ENCODE assay signal across 8 cellular contexts in genomic region chr19:10431254-10431942, GRCh38. TPM values are rescaled to one million over a fixed set of nuclear protein-coding genes. Genes with fewer than 3 reads are reported as not detected.
DNase-seq lines count a peak whose midpoint lies in the region; ATAC-seq and TF ChIP-seq lines count a peak whose summit lies in the region.

No MANE protein-coding gene starts in this region.

- peaks cover 70% of the 10 kb centered on the region for H3K27me3 Mint-ChIP-seq in progenitor cell of endocrine pancreas

- H3K27ac Mint-ChIP-seq in progenitor cell of endocrine pancreas, result peak overlapping the region; percentile 85

- peak overlapping the region; percentile 54 for H3K4me3 ChIP-seq in fibroblast of mammary gland (ENCODE audit: control insufficient read depth, low read depth, low read length)

- TF ChIP-seq CTCF in fibroblast of mammary gland (conservative IDR thresholded peaks at IDR 0.05; ENCODE audit: control insufficient read depth, insufficient read depth, low read depth, low read length), result no peak
- TF ChIP-seq CTCF in progenitor cell of endocrine pancreas (IDR thresholded peaks at IDR 0.05; ENCODE audit: unreplicated experiment), result no peak

- no peaks in the 10 kb centered on the region for H3K4me1 Mint-ChIP-seq in progenitor cell of endocrine pancreas (ENCODE audit: low read depth)

- no peaks in the 10 kb centered on the region for H3K9me3 Mint-ChIP-seq in progenitor cell of endocrine pancreas (ENCODE audit: low read depth)

- no peak for ATAC-seq in GM19463 (IDR thresholded peaks at IDR 0.05; ENCODE audit: unreplicated experiment)
- no peak for ATAC-seq in HG02981 (IDR thresholded peaks at IDR 0.05; ENCODE audit: unreplicated experiment)

- peak overlapping the region; percentile 61 for H3K4me3 Mint-ChIP-seq in progenitor cell of endocrine pancreas (ENCODE audit: low read depth)

- peak; percentile 29 for DNase-seq in NK-92 treated with Interleukin-12 subunit alpha and Interleukin-12 subunit beta, amount 100 ng/mL, for 24 hours (lab: John Stamatoyannopoulos, UW)
- DNase-seq in NK-92 (lab: John Stamatoyannopoulos, UW; ENCODE audit: unreplicated experiment) (no peak), T-helper 9 cell (peak; percentile 49), fibroblast of mammary gland (ENCODE audit: low read depth) (peak; percentile 37), progenitor cell of endocrine pancreas (ENCODE audit: low spot score, unreplicated experiment) (no peak), pons (ENCODE audit: low spot score) (no peak)

- H3K36me3 Mint-ChIP-seq in progenitor cell of endocrine pancreas (ENCODE audit: insufficient read depth), result no peaks in the 10 kb centered on the region

RNA-seq across cellular contexts. Expression of gene PDE4A, which starts 11.1 kb away (rescaled TPM):
- total RNA-seq in progenitor cell of endocrine pancreas, result 0.72 and 0.87 TPM in 2 replicates

RNA-seq across cellular contexts. Expression of gene CDC37, which starts 28.1 kb away (rescaled TPM):
- total RNA-seq in progenitor cell of endocrine pancreas, result 148 and 149 TPM in 2 replicates

RNA-seq across cellular contexts. Expression of gene TYK2, which starts 51.0 kb away (rescaled TPM):
- total RNA-seq in progenitor cell of endocrine pancreas, result 147 and 148 TPM in 2 replicates

Comparison
In these comparisons a context has a peak if more than half of its experiments do, and no peak if none do; other contexts are left out.
1. DNase-seq: peak in NK-92 treated with Interleukin-12 subunit alpha and Interleukin-12 subunit beta, amount 100 ng/mL, for 24 hours (single experiment), T-helper 9 cell (single experiment) and fibroblast of mammary gland (single experiment); none in NK-92 (single experiment), progenitor cell of endocrine pancreas (single experiment) and pons (single experiment).